Comparison of ENCODE assay signal across 14 cellular contexts in genomic region chr3:140180603-140181002, GRCh38.
DNase-seq lines count a peak whose midpoint lies in the region; ATAC-seq lines count a peak whose summit lies in the region.
"Had no signal": no experiment of that assay in that cellular context is flagged by ENCODE, and none has a peak within 500 bp of the region (broad histone marks: within the 10 kb centered on the region; RNA-seq: fewer than 3 reads in every experiment).

No MANE protein-coding gene starts in this region.

- no peak for ATAC-seq in GM18861 (IDR thresholded peaks at IDR 0.05; ENCODE audit: unreplicated experiment)
- ATAC-seq: left colon had no signal

- peak overlapping the region; percentile 12 for H3K27ac ChIP-seq in epithelial cell of prostate
- H3K27ac ChIP-seq: neural progenitor cell had no signal

- DNase-seq in COR-L47 (lab: John Stamatoyannopoulos, UW) (peak; percentile 78), NCI-H1105 treated with DMSO at 0.1 percent for 48 hours (lab: John Stamatoyannopoulos, UW) (peak; percentile 98), NCI-H526 treated with DMSO at 0.1 percent for 48 hours (lab: John Stamatoyannopoulos, UW) (peak; percentile 22), epithelial cell of prostate (ENCODE audit: low read depth, low spot score) (peak; percentile 36), activated gamma-delta T cell (lab: John Stamatoyannopoulos, UW) (no peak), superior temporal gyrus (ENCODE audit: extremely low spot score) (no peak), AG20443 (ENCODE audit: low spot score) (no peak)
- DNase-seq: activated T-cell treated with anti-CD3 and anti-CD28 coated beads, Interleukin-2, amount 50 U/mL, for 1 hour; Caco-2; HCEC 1CT; left colon; midbrain had no signal

Comparison
In these comparisons a context has a peak if more than half of its experiments do, and no peak if none do; other contexts are left out.
1. DNase-seq: peak in COR-L47 (single experiment), NCI-H1105 treated with DMSO at 0.1 percent for 48 hours (single experiment), NCI-H526 treated with DMSO at 0.1 percent for 48 hours (single experiment) and epithelial cell of prostate (single experiment); none in activated gamma-delta T cell (single experiment), superior temporal gyrus (single experiment) and AG20443 (single experiment).